In the genomic region with DNA sequence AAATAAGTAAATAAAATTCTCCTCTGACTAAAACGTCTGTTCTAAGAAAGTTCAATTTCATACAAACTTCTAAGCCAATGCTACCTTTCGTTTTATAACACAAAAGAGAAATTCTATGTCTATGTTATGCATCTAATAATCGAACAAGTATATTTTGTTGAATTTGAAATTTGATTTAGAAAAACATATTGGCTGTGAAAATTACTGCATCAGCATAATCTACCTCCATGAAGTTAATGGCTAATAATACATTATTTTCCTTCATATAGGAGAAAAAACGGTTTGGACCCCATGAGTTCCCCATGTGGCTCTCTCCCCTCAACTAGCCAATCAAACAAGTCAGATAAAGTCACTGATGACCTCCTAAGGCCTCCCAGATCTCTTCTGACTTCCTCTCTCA, we compare ENCODE assay signal across 36 cellular contexts.
DNase-seq lines count a peak whose midpoint lies in the region; ATAC-seq, FAIRE-seq and TF ChIP-seq lines count a peak whose summit lies in the region.
"Had no signal": no experiment of that assay in that cellular context is flagged by ENCODE, and none has a peak within 500 bp of the region (broad histone marks: within the 10 kb centered on the region; RNA-seq: fewer than 3 reads in every experiment).

No MANE protein-coding gene starts in this region.

- CTCF ChIA-PET in HepG2 (lab: Yijun Ruan, JAX; ENCODE audit: low intra/inter-chr PET ratio, low total read pairs) (no interaction called here), A549 (lab: Yijun Ruan, JAX) (interaction anchor here (0.6 kb wide), 1 partner anchor 954 kb away, joined by 3 read pairs; no protein-coding TSS in a partner anchor), IMR-90 (lab: Yijun Ruan, JAX) (no interaction called here), K562 (lab: Yijun Ruan, JAX; ENCODE audit: low intra/inter-chr PET ratio) (no interaction called here)
- CTCF ChIA-PET in activated CD4-positive, alpha-beta memory T cell treated with anti-CD3 and anti-CD28 coated beads, Interleukin-2, amount 10 ng/mL, durations not matched to agents 7 days and 5 days (lab: Charles Lee): no interaction called here

- no peak overlapping the region for H3K4ac ChIP-seq in IMR-90 (ENCODE audit: low read depth, low read length)
- H3K4ac ChIP-seq in mesendoderm (ENCODE audit: low read depth, low read length): no peak overlapping the region

- H3K79me2 ChIP-seq in HepG2 (ENCODE audit: insufficient read depth, low read length): no peaks in the 10 kb centered on the region
- no peaks in the 10 kb centered on the region for H3K79me2 ChIP-seq in K562 (ENCODE audit: control insufficient read depth, insufficient read depth, low read length)
- no peaks in the 10 kb centered on the region for H3K79me2 ChIP-seq in mesendoderm (ENCODE audit: control insufficient read depth, insufficient read depth, low read length)

- TF ChIP-seq RAD21 in HepG2 (CRISPR knock-in tag; IDR thresholded peaks at IDR 0.05) (no peak), A549 (conservative IDR thresholded peaks at IDR 0.05 in 1 of 2, IDR thresholded peaks at IDR 0.05 in 1 of 2) (no peak), IMR-90 (IDR thresholded peaks at IDR 0.05; ENCODE audit: low read length) (no peak), K562 (CRISPR knock-in tag; conservative IDR thresholded peaks at IDR 0.05 in 1 of 2, IDR thresholded peaks at IDR 0.05 in 1 of 2) (no peak)

- POLR2A ChIA-PET in HepG2 (lab: Yijun Ruan, JAX) (no interaction called here), A549 (lab: Yijun Ruan, JAX) (no interaction called here), IMR-90 (lab: Charles Lee; ENCODE audit: unreplicated experiment) (no interaction called here), K562 (lab: Yijun Ruan, JAX) (no interaction called here)
- POLR2A ChIA-PET in activated CD4-positive, alpha-beta memory T cell treated with anti-CD3 and anti-CD28 coated beads, Interleukin-2, amount 10 ng/mL, durations not matched to agents 7 days and 5 days (lab: Charles Lee): no interaction called here

- H3K18ac ChIP-seq in IMR-90 (ENCODE audit: low read depth, low read length) (no peak overlapping the region), mesendoderm (ENCODE audit: low read length) (no peak overlapping the region)

- BruUV-seq in HepG2 (replicated peaks; lab: Mats Ljungman, UMichigan): no TSS peak
- no TSS peak for BruUV-seq in IMR-90 (replicated peaks; lab: Mats Ljungman, UMichigan)
- BruUV-seq in K562 (replicated peaks; lab: Mats Ljungman, UMichigan): no TSS peak

- H3K4me3 ChIP-seq in HepG2 (replicated peaks in 1 of 3; ENCODE audit: insufficient read depth in 1 of 3, low read depth in 2 of 3, low read length in 3 of 3) (no peak overlapping the region), right lobe of liver (no peak overlapping the region), A549 (no peak overlapping the region), IMR-90 (ENCODE audit: insufficient read depth, low read depth, low read length) (no peak overlapping the region), K562 (no peak overlapping the region), mesendoderm (ENCODE audit: low read length) (no peak overlapping the region)
- H3K4me3 ChIP-seq: BLaER1; BLaER1 treated with 17β-estradiol and CSF1 and Interleukin-3, amounts not matched to agents 10 nM and 100 nM had no signal

- no peak overlapping the region for H3K4me3 Mint-ChIP-seq in progenitor cell of endocrine pancreas (ENCODE audit: low read depth)
- H3K4me3 Mint-ChIP-seq in activated CD4-positive, alpha-beta memory T cell treated with anti-CD3 and anti-CD28 coated beads, Interleukin-2, amount 10 ng/mL, durations not matched to agents 7 days and 5 days: no peak overlapping the region
- H3K4me3 Mint-ChIP-seq: B cell; CD14-positive monocyte; CD4-positive, alpha-beta memory T cell; CD4-positive, alpha-beta T cell; CD4-positive, CD25-positive, alpha-beta regulatory T cell; CD8-positive, alpha-beta memory T cell; CD8-positive, alpha-beta T cell had no signal

- H4K8ac ChIP-seq in IMR-90 (ENCODE audit: low read depth in 2 of 2, low read length in 2 of 2) (no peak overlapping the region), mesendoderm (ENCODE audit: low read depth, low read length) (no peak overlapping the region)

- H3K56ac ChIP-seq in IMR-90 (ENCODE audit: extremely low read depth, insufficient read depth, low read length) (no peak overlapping the region), mesendoderm (ENCODE audit: low read length) (no peak overlapping the region)

- H3K4me1 ChIP-seq in HepG2 (ENCODE audit: insufficient read depth, low read length): no peaks in the 10 kb centered on the region
- H3K4me1 ChIP-seq in right lobe of liver: no peaks in the 10 kb centered on the region
- no peaks in the 10 kb centered on the region for H3K4me1 ChIP-seq in A549
- no peaks in the 10 kb centered on the region for H3K4me1 ChIP-seq in IMR-90 (ENCODE audit: control insufficient read depth, insufficient read depth, low read length)
- no peaks in the 10 kb centered on the region for H3K4me1 ChIP-seq in K562 (replicated peaks in 1 of 2; ENCODE audit: control insufficient read depth in 2 of 2, insufficient read depth in 2 of 2, low read length in 2 of 2)
- H3K4me1 ChIP-seq in mesendoderm (ENCODE audit: control insufficient read depth, low read depth, low read length): no peaks in the 10 kb centered on the region
- H3K4me1 ChIP-seq: BE2C, BLaER1, Caco-2 had no signal

- H3K36me3 ChIP-seq in HepG2 (replicated peaks in 1 of 2; ENCODE audit: control insufficient read depth in 1 of 2, insufficient read depth in 2 of 2, low read length in 2 of 2): no peaks in the 10 kb centered on the region
- H3K36me3 ChIP-seq in right lobe of liver: no peaks in the 10 kb centered on the region
- no peaks in the 10 kb centered on the region for H3K36me3 ChIP-seq in IMR-90 (ENCODE audit: control insufficient read depth, insufficient read depth, low read length)
- H3K36me3 ChIP-seq in K562 (ENCODE audit: control insufficient read depth, insufficient read depth, low read length): no peaks in the 10 kb centered on the region
- no peaks in the 10 kb centered on the region for H3K36me3 ChIP-seq in mesendoderm (ENCODE audit: control insufficient read depth, insufficient read depth, low read length)
- H3K36me3 ChIP-seq: BE2C; BLaER1; BLaER1 treated with 17β-estradiol and CSF1 and Interleukin-3, amounts not matched to agents 10 nM and 100 nM had no signal

- intact Hi-C loops in HepG2 (cut with micrococcal nuclease; ENCODE audit: unreplicated experiment) (no loop called here), right lobe of liver (cut with DNase I) (no loop called here), IMR-90 (cut with micrococcal nuclease) (no loop called here), K562 (cut with micrococcal nuclease) (no loop called here)

- in situ Hi-C loops in HepG2 (cut with HindIII; ENCODE audit: extremely low pct_ligation_motif_present, low pct_unique_long_range_greater_than_20kb): no loop called here
- in situ Hi-C loops in IMR-90 (cut with MboI; ENCODE audit: low sequenced_read_pairs): no loop called here
- in situ Hi-C loops in K562 (cut with MboI): no loop called here

- no peak overlapping the region for H4K91ac ChIP-seq in IMR-90 (ENCODE audit: insufficient read depth, low read depth, low read length)

- TF ChIP-seq EP300 in HepG2 (IDR thresholded peaks at IDR 0.05; ENCODE audit: low read depth in 2 of 2, low read length in 2 of 2): no peak
- TF ChIP-seq EP300 in HepG2 (CRISPR knock-in tag; IDR thresholded peaks at IDR 0.05; ENCODE audit: borderline replicate concordance): no peak
- no peak for TF ChIP-seq EP300 in A549 (IDR thresholded peaks at IDR 0.05)
- no peak for TF ChIP-seq EP300 in K562 (IDR thresholded peaks at IDR 0.05; ENCODE audit: low read length)

- TF ChIP-seq CTCF in HepG2 (CRISPR knock-in tag; IDR thresholded peaks at IDR 0.05) (no peak), right lobe of liver (IDR thresholded peaks at IDR 0.05) (no peak), A549 (IDR thresholded peaks at IDR 0.05) (no peak), IMR-90 (conservative IDR thresholded peaks at IDR 0.05; ENCODE audit: low read depth, low read length) (no peak), K562 (IDR thresholded peaks at IDR 0.05 in 2 of 3, conservative IDR thresholded peaks at IDR 0.05 in 1 of 3; ENCODE audit: insufficient read depth in 2 of 3, low read depth in 1 of 3, low read length in 3 of 3) (no peak), progenitor cell of endocrine pancreas (IDR thresholded peaks at IDR 0.05; ENCODE audit: unreplicated experiment) (no peak)

- H2AK5ac ChIP-seq in IMR-90 (ENCODE audit: low read depth, low read length) (no peak overlapping the region), mesendoderm (ENCODE audit: low read length) (no peak overlapping the region)

- H2AFZ ChIP-seq in HepG2 (ENCODE audit: low read length) (no peak overlapping the region), IMR-90 (replicated peaks; ENCODE audit: low read length, poor library complexity) (no peak overlapping the region), K562 (ENCODE audit: low read depth, low read length) (no peak overlapping the region)

- H3K23ac ChIP-seq in IMR-90 (ENCODE audit: low read depth, low read length) (no peak overlapping the region), mesendoderm (ENCODE audit: low read length) (no peak overlapping the region)

- H2BK15ac ChIP-seq in IMR-90 (ENCODE audit: low read depth, low read length) (no peak overlapping the region), mesendoderm (replicated peaks; ENCODE audit: low read depth) (no peak overlapping the region)

- H3K36me3 Mint-ChIP-seq in progenitor cell of endocrine pancreas (ENCODE audit: insufficient read depth): no peaks in the 10 kb centered on the region
- H3K36me3 Mint-ChIP-seq in activated CD4-positive, alpha-beta memory T cell treated with anti-CD3 and anti-CD28 coated beads, Interleukin-2, amount 10 ng/mL, durations not matched to agents 7 days and 5 days (ENCODE audit: low read depth): no peaks in the 10 kb centered on the region
- H3K36me3 Mint-ChIP-seq: CD14-positive monocyte; CD4-positive, alpha-beta memory T cell; CD4-positive, CD25-positive, alpha-beta regulatory T cell; CD8-positive, alpha-beta memory T cell; CD8-positive, alpha-beta T cell had no signal

- H3K9me3 ChIP-seq in HepG2 (ENCODE audit: low read length) (no peaks in the 10 kb centered on the region), right lobe of liver (no peaks in the 10 kb centered on the region), A549 (no peaks in the 10 kb centered on the region), IMR-90 (ENCODE audit: control insufficient read depth, insufficient read depth, low read length) (no peaks in the 10 kb centered on the region), K562 (replicated peaks; ENCODE audit: control insufficient read depth, insufficient read depth, low read depth, low read length) (no peaks in the 10 kb centered on the region)
- H3K9me3 ChIP-seq: BE2C; BLaER1; BLaER1 treated with 17β-estradiol and CSF1 and Interleukin-3, amounts not matched to agents 10 nM and 100 nM; Caco-2 had no signal

- H3K9me1 ChIP-seq in IMR-90 (ENCODE audit: insufficient read depth, low read length) (no peaks in the 10 kb centered on the region), K562 (ENCODE audit: control insufficient read depth, insufficient read depth, low read length) (no peaks in the 10 kb centered on the region)

- no peak overlapping the region for H3K27ac Mint-ChIP-seq in progenitor cell of endocrine pancreas
- H3K27ac Mint-ChIP-seq in activated CD4-positive, alpha-beta memory T cell treated with anti-CD3 and anti-CD28 coated beads, Interleukin-2, amount 10 ng/mL, durations not matched to agents 7 days and 5 days: no peak overlapping the region
- H3K27ac Mint-ChIP-seq: B cell; CD14-positive monocyte; CD4-positive, alpha-beta memory T cell; CD4-positive, alpha-beta T cell; CD4-positive, CD25-positive, alpha-beta regulatory T cell; CD8-positive, alpha-beta memory T cell; CD8-positive, alpha-beta T cell had no signal

- H3K4me1 Mint-ChIP-seq in progenitor cell of endocrine pancreas (ENCODE audit: low read depth): no peaks in the 10 kb centered on the region
- H3K4me1 Mint-ChIP-seq in activated CD4-positive, alpha-beta memory T cell treated with anti-CD3 and anti-CD28 coated beads, Interleukin-2, amount 10 ng/mL, durations not matched to agents 7 days and 5 days: no peaks in the 10 kb centered on the region
- H3K4me1 Mint-ChIP-seq: B cell; CD14-positive monocyte; CD4-positive, alpha-beta memory T cell; CD4-positive, CD25-positive, alpha-beta regulatory T cell; CD8-positive, alpha-beta memory T cell had no signal

- H3K27me3 Mint-ChIP-seq in progenitor cell of endocrine pancreas: no peaks in the 10 kb centered on the region
- no peaks in the 10 kb centered on the region for H3K27me3 Mint-ChIP-seq in activated CD4-positive, alpha-beta memory T cell treated with anti-CD3 and anti-CD28 coated beads, Interleukin-2, amount 10 ng/mL, durations not matched to agents 7 days and 5 days
- H3K27me3 Mint-ChIP-seq: B cell; CD4-positive, alpha-beta memory T cell; CD4-positive, alpha-beta T cell; CD4-positive, CD25-positive, alpha-beta regulatory T cell; CD8-positive, alpha-beta memory T cell had no signal

- H3K9me3 Mint-ChIP-seq in progenitor cell of endocrine pancreas (ENCODE audit: low read depth): no peaks in the 10 kb centered on the region
- H3K9me3 Mint-ChIP-seq in activated CD4-positive, alpha-beta memory T cell treated with anti-CD3 and anti-CD28 coated beads, Interleukin-2, amount 10 ng/mL, durations not matched to agents 7 days and 5 days: peaks cover 8% of the 10 kb centered on the region
- H3K9me3 Mint-ChIP-seq: CD4-positive, alpha-beta T cell had no signal

- dilution Hi-C loops in IMR-90 (cut with HindIII; ENCODE audit: low sequenced_read_pairs, unreplicated experiment): no loop called here

- H2BK5ac ChIP-seq in IMR-90 (ENCODE audit: low read depth, low read length, poor library complexity, severe bottlenecking) (no peak overlapping the region), mesendoderm (ENCODE audit: low read length) (no peak overlapping the region)

- H3K27me3 ChIP-seq in HepG2 (ENCODE audit: control insufficient read depth in 1 of 2, insufficient read depth in 2 of 2, low read length in 2 of 2) (no peaks in the 10 kb centered on the region; a peak in 1 of 5 replicates), right lobe of liver (no peaks in the 10 kb centered on the region), IMR-90 (ENCODE audit: control insufficient read depth, insufficient read depth, low read length) (no peaks in the 10 kb centered on the region), K562 (ENCODE audit: control insufficient read depth in 2 of 2, insufficient read depth in 2 of 2, low read length in 2 of 2) (no peaks in the 10 kb centered on the region), mesendoderm (ENCODE audit: insufficient read depth, low read length, poor library complexity) (no peaks in the 10 kb centered on the region)
- H3K27me3 ChIP-seq: BE2C; BLaER1; BLaER1 treated with 17β-estradiol and CSF1 and Interleukin-3, amounts not matched to agents 10 nM and 100 nM had no signal

- DNase-seq in HepG2 (ENCODE audit: low spot score) (no peak), right lobe of liver (no peak), A549 (ENCODE audit: low read depth in 1 of 2, low spot score in 1 of 2) (no peak), IMR-90 (no peak), K562 (ENCODE audit: extremely low read depth in 1 of 4, low spot score in 3 of 4) (no peak), progenitor cell of endocrine pancreas (ENCODE audit: low spot score, unreplicated experiment) (no peak), mesendoderm (no peak)
- no peak for DNase-seq in activated CD4-positive, alpha-beta memory T cell treated with anti-CD3 and anti-CD28 coated beads, Interleukin-2, amount 10 ng/mL, durations not matched to agents 7 days and 5 days
- DNase-seq: 8988T; ACHN; AML-193; BE2C; C1 segment of cervical spinal cord; Caco-2; Calu3; CD4-positive, alpha-beta memory T cell; CD4-positive, alpha-beta T cell; CD4-positive, CD25-positive, alpha-beta regulatory T cell; CD8-positive, alpha-beta memory T cell; CD8-positive, alpha-beta T cell; COR-L47; DMS 273 treated with DMSO at 0.1 percent for 48 hours; DMS153; DMS53; DMS79; DMS79 treated with DMSO at 0.1 percent for 48 hours; DND-41; EL had no signal

- FAIRE-seq in HepG2 (lab: Jason Lieb, UNC) (no peak), A549 (lab: Jason Lieb, UNC) (no peak), K562 (lab: Jason Lieb, UNC) (no peak)
- FAIRE-seq: A204.1, D721Med had no signal

- no peak overlapping the region for H4K5ac ChIP-seq in IMR-90 (ENCODE audit: low read depth, low read length)
- no peak overlapping the region for H4K5ac ChIP-seq in mesendoderm (ENCODE audit: low read length)

- TF ChIP-seq POLR2A in HepG2 (IDR thresholded peaks at IDR 0.05; ENCODE audit: insufficient read depth in 1 of 2, low read depth in 2 of 2, low read length in 2 of 2) (no peak), right lobe of liver (IDR thresholded peaks at IDR 0.05) (no peak), A549 (IDR thresholded peaks at IDR 0.05; ENCODE audit: low read length) (no peak), IMR-90 (IDR thresholded peaks at IDR 0.05; ENCODE audit: low read depth, low read length) (no peak), K562 (conservative IDR thresholded peaks at IDR 0.05) (no peak)

- H2BK120ac ChIP-seq in IMR-90 (ENCODE audit: low read depth, low read length) (no peak overlapping the region), mesendoderm (ENCODE audit: low read depth, low read length) (no peak overlapping the region)

- H2BK20ac ChIP-seq in IMR-90 (ENCODE audit: low read depth, low read length): no peak overlapping the region

- no peaks in the 10 kb centered on the region for H4K20me1 ChIP-seq in HepG2 (ENCODE audit: insufficient read depth, low read length)
- H4K20me1 ChIP-seq in IMR-90 (ENCODE audit: insufficient read depth, low read length): no peaks in the 10 kb centered on the region
- no peaks in the 10 kb centered on the region for H4K20me1 ChIP-seq in K562 (replicated peaks; ENCODE audit: control insufficient read depth, insufficient read depth, low read length)
- H4K20me1 ChIP-seq: BLaER1; BLaER1 treated with 17β-estradiol and CSF1 and Interleukin-3, amounts not matched to agents 10 nM and 100 nM had no signal

- H3K27ac ChIP-seq in HepG2 (ENCODE audit: extremely low read length, insufficient read depth, low read length) (no peak overlapping the region), right lobe of liver (no peak overlapping the region), A549 (no peak overlapping the region), IMR-90 (ENCODE audit: insufficient read depth, low read length) (no peak overlapping the region), K562 (ENCODE audit: extremely low read depth, low read depth, low read length) (no peak overlapping the region), mesendoderm (ENCODE audit: low read depth, low read length) (no peak overlapping the region)
- H3K27ac ChIP-seq: 22Rv1; BLaER1; BLaER1 treated with 17β-estradiol and CSF1 and Interleukin-3, amounts not matched to agents 10 nM and 100 nM; C4-2B had no signal

- H2AK9ac ChIP-seq in IMR-90 (replicated peaks; ENCODE audit: low read depth, low read length, poor library complexity): no peak overlapping the region

- no peak for ATAC-seq in HepG2
- ATAC-seq in right lobe of liver: no peak
- no peak for ATAC-seq in A549
- no peak for ATAC-seq in IMR-90 (ENCODE audit: low read depth)
- no peak for ATAC-seq in K562
- ATAC-seq: CD8-positive, alpha-beta T cell had no signal

- no peak overlapping the region for H3K14ac ChIP-seq in IMR-90 (replicated peaks; ENCODE audit: low read depth, low read length)

- 1% methylated on average over 4 of the region's 4 CpGs for WGBS in HepG2 (ENCODE audit: low lambda C conversion rate)
- 22% methylated on average over 4 of the region's 4 CpGs for WGBS in right lobe of liver (ENCODE audit: insufficient coverage, low coverage, low lambda C conversion rate, missing lambda C conversion rate)
- WGBS in A549 (ENCODE audit: missing lambda C conversion rate): 11% methylated on average over 4 of the region's 4 CpGs
- WGBS in IMR-90 (ENCODE audit: extremely low coverage in 2 of 2, insufficient read length in 1 of 2), 2 experiments: no CpG with 5 or more reads among the region's 4 CpGs
- WGBS in K562 (ENCODE audit: insufficient coverage, low coverage, missing lambda C conversion rate): 0% methylated on average over 4 of the region's 4 CpGs
- 100% methylated on average over 1 of the region's 4 CpGs for WGBS in mesendoderm (ENCODE audit: extremely low coverage, insufficient coverage, low lambda C conversion rate)

- H3K9ac ChIP-seq in HepG2 (ENCODE audit: insufficient read depth, low read depth, low read length) (no peak overlapping the region), IMR-90 (ENCODE audit: low read depth, low read length) (no peak overlapping the region), K562 (ENCODE audit: insufficient read depth in 1 of 2, low read depth in 2 of 2, low read length in 2 of 2) (no peak overlapping the region), mesendoderm (ENCODE audit: low read length) (no peak overlapping the region)
- H3K9ac ChIP-seq: BLaER1; BLaER1 treated with 17β-estradiol and CSF1 and Interleukin-3, amounts not matched to agents 10 nM and 100 nM had no signal

- H3K79me1 ChIP-seq in IMR-90 (ENCODE audit: low read depth in 1 of 2, low read length in 2 of 2): no peaks in the 10 kb centered on the region
- no peaks in the 10 kb centered on the region for H3K79me1 ChIP-seq in mesendoderm (ENCODE audit: low read length)

- H3K4me2 ChIP-seq in HepG2 (ENCODE audit: low read depth, low read length): no peak overlapping the region
- no peak overlapping the region for H3K4me2 ChIP-seq in A549
- H3K4me2 ChIP-seq in IMR-90 (ENCODE audit: low read depth, low read length): no peak overlapping the region
- H3K4me2 ChIP-seq in K562 (ENCODE audit: insufficient read depth, low read length): no peak overlapping the region
- H3K4me2 ChIP-seq in mesendoderm (ENCODE audit: low read length): no peak overlapping the region
- H3K4me2 ChIP-seq: BLaER1; BLaER1 treated with 17β-estradiol and CSF1 and Interleukin-3, amounts not matched to agents 10 nM and 100 nM had no signal

Comparison
In these comparisons a context has a peak if more than half of its experiments do, and no peak if none do; other contexts are left out.
1. Of the 241 proteins assayed by ChIP-seq in both HepG2 and K562: peak only in HepG2: none; only in K562: none; in both: MAFF and MAFK; in neither: 239.